8 cellular contexts compared by ENCODE assay signal in genomic region chr4:109729563-109730293, GRCh38. TPM values are rescaled to one million over a fixed set of nuclear protein-coding genes. Genes with fewer than 3 reads are reported as not detected.
DNase-seq lines count a peak whose midpoint lies in the region; ATAC-seq and TF ChIP-seq lines count a peak whose summit lies in the region.

Gene PLA2G12A, minus strand, starts transcription at chr4:109730070. Its CDS starts 261 bp downstream, at chr4:109729809.

- H4K20me1 ChIP-seq in H9 (ENCODE audit: control insufficient read depth, insufficient read depth, insufficient read length) (no peaks in the 10 kb centered on the region), Loucy (ENCODE audit: insufficient read depth, low read length, poor library complexity, severe bottlenecking) (no peaks in the 10 kb centered on the region)

- WGBS in H9 (ENCODE audit: extremely low coverage, insufficient read length, low lambda C conversion rate), result no CpG with 5 or more reads among the region's 79 CpGs
- 0% methylated on average over 14 to 46 of the region's 79 CpGs for WGBS in tibial nerve, 2 donors

- peak within 1 kb of the TSS; percentile 21 for H3K14ac ChIP-seq in H9 (ENCODE audit: insufficient read depth, low read length)

- H4K91ac ChIP-seq in H9 (ENCODE audit: insufficient read length, low read depth, low read length), result no peak within 1 kb of the TSS

- H2BK12ac ChIP-seq in H9 (ENCODE audit: insufficient read length, low read depth, low read length), result no peak within 1 kb of the TSS

- H3K36me3 Mint-ChIP-seq in H9 (ENCODE audit: insufficient read depth in 1 of 3, low read depth in 3 of 3), result peaks cover 1 to 14% (median 7%) of the 10 kb centered on the region in 3 experiments; a peak in 6 of 7 replicates
- H3K36me3 Mint-ChIP-seq in activated naive CD4-positive, alpha-beta T cell treated with anti-CD3 and anti-CD28 coated beads, Interleukin-2, amount 50 U/mL, for 72 hours, result peaks cover 9 to 18% of the 10 kb centered on the region in 2 donors

- ATAC-seq in activated naive CD4-positive, alpha-beta T cell treated with anti-CD3 and anti-CD28 coated beads, Interleukin-2, amount 50 U/mL, for 72 hours, result peak; percentile 88 to 90
- ATAC-seq in Right ventricle myocardium superior (ENCODE audit: poor library complexity), result peak; percentile 98

- H3K79me1 ChIP-seq in H9 (ENCODE audit: insufficient read depth, low read depth, low read length, poor library complexity, severe bottlenecking), result no peaks in the 10 kb centered on the region

- peak within 1 kb of the TSS; percentile 25 for H3K27ac ChIP-seq in H9 (ENCODE audit: insufficient read length, low read depth, low read length)
- H3K27ac ChIP-seq in SK-N-MC, result no peak within 1 kb of the TSS
- peak within 1 kb of the TSS; percentile 92 for H3K27ac ChIP-seq in parathyroid adenoma
- peak within 1 kb of the TSS; percentile 72 to 92 (median 86) for H3K27ac ChIP-seq in tibial nerve

- no peak within 1 kb of the TSS for H2BK120ac ChIP-seq in H9 (ENCODE audit: low read depth, low read length, poor library complexity, severe bottlenecking)

- intact Hi-C loops in Right ventricle myocardium superior (cut with DNase I), result no loop called here

- no peaks in the 10 kb centered on the region for H3K9me2 ChIP-seq in Loucy (replicated peaks; ENCODE audit: low read depth, low read length)

- H3K4me1 Mint-ChIP-seq in H9, result peaks cover 12 to 14% of the 10 kb centered on the region in 2 experiments

- H3K79me2 ChIP-seq in H9 (ENCODE audit: insufficient read depth, low read length) (peaks cover 11% of the 10 kb centered on the region; the same call in 1 of the 2 replicates), Loucy (ENCODE audit: insufficient read depth, low read length) (peaks cover 20% of the 10 kb centered on the region; the same call in 1 of the 2 replicates), parathyroid adenoma (no peaks in the 10 kb centered on the region)

- TF ChIP-seq EP300 in tibial nerve (IDR thresholded peaks at IDR 0.05), result peak in 1 of 2 donors; percentile 63

- H3K9me3 ChIP-seq in H9 (ENCODE audit: control insufficient read depth, low read depth, low read length), result no peaks in the 10 kb centered on the region
- no peaks in the 10 kb centered on the region for H3K9me3 ChIP-seq in Loucy (ENCODE audit: insufficient read depth, low read depth, low read length)
- H3K9me3 ChIP-seq in SK-N-MC (ENCODE audit: low read depth, low read length), result no peaks in the 10 kb centered on the region
- H3K9me3 ChIP-seq in parathyroid adenoma (ENCODE audit: control insufficient read depth, low read length), result no peaks in the 10 kb centered on the region
- H3K9me3 ChIP-seq in tibial nerve, result no peaks in the 10 kb centered on the region

- peaks cover 4% of the 10 kb centered on the region for H3K23me2 ChIP-seq in H9 (ENCODE audit: insufficient read length, low read depth, low read length, poor library complexity, severe bottlenecking)

- no peak within 1 kb of the TSS for H2BK20ac ChIP-seq in H9 (ENCODE audit: low read depth, low read length, poor library complexity, severe bottlenecking)

- no peak within 1 kb of the TSS for H2BK15ac ChIP-seq in H9 (ENCODE audit: low read depth, low read length)

- no peak within 1 kb of the TSS for H3T11ph ChIP-seq in H9 (ENCODE audit: low read length)

- no peak within 1 kb of the TSS for H4K5ac ChIP-seq in H9 (ENCODE audit: insufficient read length, low read depth, low read length)

- peak within 1 kb of the TSS; percentile 94 to 95 for H3K4me3 Mint-ChIP-seq in H9

- no peak within 1 kb of the TSS for H3K56ac ChIP-seq in H9 (ENCODE audit: insufficient read length, low read depth, low read length)

- H3F3A ChIP-seq in Loucy (ENCODE audit: low read depth), result 0 out of 2 replicates have a peak, but pooled peaks cover 4% of the 10 kb centered on the region

- peak within 1 kb of the TSS; percentile 0 for H3K18ac ChIP-seq in H9 (ENCODE audit: insufficient read length, low read depth, low read length)

- H3K9me3 Mint-ChIP-seq in H9, result no peaks in the 10 kb centered on the region
- H3K9me3 Mint-ChIP-seq in activated naive CD4-positive, alpha-beta T cell treated with anti-CD3 and anti-CD28 coated beads, Interleukin-2, amount 50 U/mL, for 72 hours, result no peaks in the 10 kb centered on the region

- H3K4me1 ChIP-seq in H9 (ENCODE audit: insufficient read depth, low read length) (no peaks in the 10 kb centered on the region), Loucy (ENCODE audit: insufficient read depth, low read length, poor library complexity, severe bottlenecking) (peaks cover 38% of the 10 kb centered on the region), parathyroid adenoma (no peaks in the 10 kb centered on the region), tibial nerve (peaks cover 0 to 20% (median 12%) of the 10 kb centered on the region in 4 donors)

- H2BK5ac ChIP-seq in H9 (ENCODE audit: insufficient read length, low read length), result no peak within 1 kb of the TSS

- TF ChIP-seq CTCF in GM06990 (IDR thresholded peaks at IDR 0.05; ENCODE audit: insufficient read depth, low read length, poor library complexity, severe bottlenecking) (no peak), H9 (conservative IDR thresholded peaks at IDR 0.05) (no peak), Loucy (conservative IDR thresholded peaks at IDR 0.05; ENCODE audit: low read length) (no peak), parathyroid adenoma (IDR thresholded peaks at IDR 0.05) (no peak), tibial nerve (IDR thresholded peaks at IDR 0.05) (no peak)

- H3K9ac ChIP-seq in H9 (ENCODE audit: extremely low read depth, insufficient read length, low read length), result peak within 1 kb of the TSS; percentile 96
- H3K9ac ChIP-seq in Loucy (ENCODE audit: low read depth, low read length, poor library complexity, severe bottlenecking), result peak within 1 kb of the TSS; percentile 75
- H3K9ac ChIP-seq in SK-N-MC (ENCODE audit: insufficient read length), result peak within 1 kb of the TSS; percentile 80
- peak within 1 kb of the TSS; percentile 5 for H3K9ac ChIP-seq in parathyroid adenoma

- peak within 1 kb of the TSS; percentile 85 for H3K4me3 ChIP-seq in GM06990 (replicated peaks; ENCODE audit: low read depth, low read length)
- peak within 1 kb of the TSS; percentile 86 for H3K4me3 ChIP-seq in Loucy (ENCODE audit: low read length, poor library complexity, severe bottlenecking)
- H3K4me3 ChIP-seq in SK-N-MC, result peak within 1 kb of the TSS; percentile 92
- peak within 1 kb of the TSS; percentile 65 for H3K4me3 ChIP-seq in parathyroid adenoma (ENCODE audit: low read depth, low read length)
- H3K4me3 ChIP-seq in tibial nerve, result peak within 1 kb of the TSS; percentile 73 to 99 (median 88)

- H3K27me3 Mint-ChIP-seq in H9 (ENCODE audit: low read depth), result no peaks in the 10 kb centered on the region

- H3K27me3 ChIP-seq in GM06990 (replicated peaks; ENCODE audit: control insufficient read depth, insufficient read depth, low read length), result no peaks in the 10 kb centered on the region
- no peaks in the 10 kb centered on the region for H3K27me3 ChIP-seq in H9 (ENCODE audit: insufficient read depth, low read length)
- no peaks in the 10 kb centered on the region for H3K27me3 ChIP-seq in Loucy (ENCODE audit: insufficient read depth, low read length, poor library complexity, severe bottlenecking)
- H3K27me3 ChIP-seq in parathyroid adenoma (ENCODE audit: control insufficient read depth, insufficient read depth, low read length), result no peaks in the 10 kb centered on the region
- no peaks in the 10 kb centered on the region for H3K27me3 ChIP-seq in tibial nerve

- H3K4me2 ChIP-seq in H9 (ENCODE audit: insufficient read depth, insufficient read length, low read length), result peak within 1 kb of the TSS; percentile 100
- H3K4me2 ChIP-seq in Loucy (ENCODE audit: low read depth, low read length, poor library complexity, severe bottlenecking), result peak within 1 kb of the TSS; percentile 97
- H3K4me2 ChIP-seq in parathyroid adenoma (ENCODE audit: low read length), result peak within 1 kb of the TSS; percentile 90

- no peak within 1 kb of the TSS for H3K4ac ChIP-seq in H9 (ENCODE audit: low read depth, low read length)

- peak; percentile 41 to 71 for TF ChIP-seq POLR2A in tibial nerve (IDR thresholded peaks at IDR 0.05)

- peak within 1 kb of the TSS; percentile 94 to 97 (median 95) for H3K27ac Mint-ChIP-seq in H9
- peak within 1 kb of the TSS; percentile 81 to 85 for H3K27ac Mint-ChIP-seq in activated naive CD4-positive, alpha-beta T cell treated with anti-CD3 and anti-CD28 coated beads, Interleukin-2, amount 50 U/mL, for 72 hours

- no peak within 1 kb of the TSS for H2AK5ac ChIP-seq in H9 (ENCODE audit: insufficient read length, low read length)

- no peaks in the 10 kb centered on the region for H3K36me3 ChIP-seq in GM06990 (ENCODE audit: control insufficient read depth, insufficient read depth, low read length)
- no peaks in the 10 kb centered on the region for H3K36me3 ChIP-seq in Loucy (ENCODE audit: insufficient read depth, low read length)
- H3K36me3 ChIP-seq in SK-N-MC (ENCODE audit: insufficient read depth, low read length), result no peaks in the 10 kb centered on the region
- H3K36me3 ChIP-seq in parathyroid adenoma (ENCODE audit: control insufficient read depth, insufficient read depth, low read length), result no peaks in the 10 kb centered on the region
- H3K36me3 ChIP-seq in tibial nerve, result no peaks in the 10 kb centered on the region

- H2AFZ ChIP-seq in H9 (ENCODE audit: low read length), result peak within 1 kb of the TSS; percentile 33
- H2AFZ ChIP-seq in Loucy (ENCODE audit: low read length), result peak within 1 kb of the TSS; percentile 97
- peak within 1 kb of the TSS; percentile 98 for H2AFZ ChIP-seq in parathyroid adenoma

- no peak within 1 kb of the TSS for H4K8ac ChIP-seq in H9 (replicated peaks; ENCODE audit: insufficient read length, low read depth, low read length)

- H3K23ac ChIP-seq in H9 (ENCODE audit: insufficient read length, low read depth, low read length), result peak within 1 kb of the TSS; percentile 71

- DNase-seq in GM06990 (ENCODE audit: extremely low read depth, insufficient read length), result peak; percentile 87
- DNase-seq in H9, result peak; percentile 92
- DNase-seq in SK-N-MC (ENCODE audit: low read depth, low spot score), result no peak
- DNase-seq in activated naive CD4-positive, alpha-beta T cell treated with anti-CD3 and anti-CD28 coated beads, Interleukin-2, amount 50 U/mL, for 72 hours (ENCODE audit: low spot score in 2 of 2), result peak; percentile 81 to 85
- peak; percentile 77 for DNase-seq in Right ventricle myocardium superior
- peak; percentile 21 to 48 for DNase-seq in tibial nerve (ENCODE audit: low spot score in 2 of 2)

RNA-seq across cellular contexts. Expression of gene PLA2G12A, which starts in this region (rescaled TPM):
- 39.2 and 47.3 TPM in 2 replicates for total RNA-seq in H9 (2021)
- 10 to 100 TPM; 28.1 to 33.3 TPM for total RNA-seq in activated naive CD4-positive, alpha-beta T cell treated with anti-CD3 and anti-CD28 coated beads, Interleukin-2, amount 50 U/mL, for 72 hours
- total RNA-seq in Right ventricle myocardium superior, result 59.1 TPM
- total RNA-seq in tibial nerve, result 10 to 100 TPM; 17.8 to 27.0 (median 22.4) TPM

Comparison
In these comparisons a context has a peak if more than half of its experiments do, and no peak if none do; other contexts are left out.
1. H2AFZ ChIP-seq: peak in every context shown above with its lines; median percentile 98 in parathyroid adenoma; 97 in Loucy; 33 in H9.
2. H3K9ac ChIP-seq: peak in every context shown above with its lines; median percentile 96 in H9; 80 in SK-N-MC; 75 in Loucy; 5 in parathyroid adenoma.